Comparison of ENCODE assay signal across 22 cellular contexts in the genomic region with DNA sequence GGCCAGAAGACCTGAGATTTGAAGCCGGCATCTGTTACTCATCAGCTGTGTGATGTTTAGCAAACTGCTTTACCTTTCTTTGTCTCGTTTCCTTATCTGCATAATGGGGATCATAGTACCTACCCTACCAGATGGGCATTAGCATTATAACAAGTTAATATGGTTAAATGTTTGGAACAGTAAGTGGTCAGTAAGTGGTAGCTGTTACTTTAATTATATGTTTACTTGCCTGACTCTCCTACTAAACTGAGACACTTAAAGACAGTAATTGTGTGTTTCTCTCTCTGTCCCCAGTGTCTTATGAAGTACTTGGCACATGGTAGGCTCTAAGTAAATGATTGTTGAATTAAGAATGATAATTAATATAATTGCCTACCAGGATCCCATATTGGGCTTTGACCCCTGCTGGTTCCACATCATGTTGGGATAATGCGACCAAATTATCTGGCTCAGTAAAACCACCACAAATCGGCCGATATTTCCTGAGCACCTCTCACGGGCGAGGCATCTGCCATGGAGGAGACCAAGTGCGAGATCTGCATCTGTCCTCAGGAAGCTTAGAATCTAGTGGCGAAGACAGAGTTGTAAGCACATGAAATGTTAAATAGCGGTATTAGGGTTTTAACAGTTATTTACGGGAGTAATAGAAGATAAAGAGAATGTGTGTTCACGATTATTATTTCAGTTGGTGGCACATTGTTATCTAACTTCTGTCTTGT. TPM values are rescaled to one million over a fixed set of nuclear protein-coding genes. Genes with fewer than 3 reads are reported as not detected.
DNase-seq lines count a peak whose midpoint lies in the region; ATAC-seq and TF ChIP-seq lines count a peak whose summit lies in the region.
"Had no signal": no experiment of that assay in that cellular context is flagged by ENCODE, and none has a peak within 500 bp of the region (broad histone marks: within the 10 kb centered on the region; RNA-seq: fewer than 3 reads in every experiment).

No MANE protein-coding gene starts in this region.

- peak overlapping the region; percentile 57 for H3K27ac Mint-ChIP-seq in endothelial cell (ENCODE audit: unreplicated experiment)

- peaks cover 2% of the 10 kb centered on the region for H3K27me3 Mint-ChIP-seq in endothelial cell (ENCODE audit: unreplicated experiment)

- no peaks in the 10 kb centered on the region for H3K9me3 Mint-ChIP-seq in endothelial cell (ENCODE audit: unreplicated experiment)

- peak overlapping the region; percentile 37 for H3K4me3 Mint-ChIP-seq in endothelial cell (ENCODE audit: unreplicated experiment)

- no peaks in the 10 kb centered on the region for H3K36me3 Mint-ChIP-seq in endothelial cell (ENCODE audit: low read depth, unreplicated experiment)

- DNase-seq in DMS 273 treated with DMSO at 0.1 percent for 48 hours (lab: John Stamatoyannopoulos, UW): peak; percentile 80
- peak in 2 of 3 experiments; percentile 71 to 94 for DNase-seq in NCI-H1417 (lab: John Stamatoyannopoulos, UW)
- DNase-seq in NCI-H69 (lab: John Stamatoyannopoulos, UW): peak; percentile 99
- DNase-seq in endothelial cell (ENCODE audit: low spot score): no peak
- no peak for DNase-seq in midbrain (lab: John Stamatoyannopoulos, UW)
- DNase-seq in activated T-cell treated with anti-CD3 and anti-CD28 coated beads, Interleukin-2, amount 50 U/mL, for 1 hour: no peak
- DNase-seq: ACHN; activated CD4-positive, alpha-beta T cell treated with anti-CD3 and anti-CD28 coated beads for 4 hours; activated gamma-delta T cell; central memory CD4-positive, alpha-beta T cell; gastrocnemius medialis; GDM1; H7; hypothalamus; left ventricle myocardium inferior; NCI-H1694; nucleus accumbens; PC-9; stimulated activated CD4-positive, alpha-beta T cell treated with anti-CD3 and anti-CD28 coated beads, Interleukin-1b, Interleukin-23, amount 100 ng/mL, for 48 hours; tibial artery had no signal

- H3K4me1 Mint-ChIP-seq in endothelial cell (ENCODE audit: unreplicated experiment): no peaks in the 10 kb centered on the region

- TF ChIP-seq CTCF in endothelial cell (IDR thresholded peaks at IDR 0.05; ENCODE audit: unreplicated experiment): no peak

- ATAC-seq in HG03175 (IDR thresholded peaks at IDR 0.05; ENCODE audit: unreplicated experiment): no peak
- ATAC-seq: gastrocnemius medialis, Right ventricle myocardium inferior had no signal

RNA-seq across cellular contexts. Expression of a gene that starts 31.4 kb away (rescaled TPM):
- 208 TPM for total RNA-seq in endothelial cell (ENCODE audit: unreplicated experiment)

RNA-seq across cellular contexts. Expression of a gene that starts 48.1 kb away (rescaled TPM):
- total RNA-seq in endothelial cell (ENCODE audit: unreplicated experiment): 41.4 TPM

RNA-seq across cellular contexts. Expression of a gene that starts 48.3 kb away (rescaled TPM):
- 39.7 TPM for total RNA-seq in endothelial cell (ENCODE audit: unreplicated experiment)

RNA-seq across cellular contexts. Expression of a gene that starts 53.9 kb away (rescaled TPM):
- 42.2 TPM for total RNA-seq in endothelial cell (ENCODE audit: unreplicated experiment)

Comparison
In these comparisons a context has a peak if more than half of its experiments do, and no peak if none do; other contexts are left out.
1. DNase-seq: peak in DMS 273 treated with DMSO at 0.1 percent for 48 hours (single experiment), NCI-H1417 (2 of 3) and NCI-H69 (single experiment); none in endothelial cell (single experiment), midbrain (single experiment) and activated T-cell treated with anti-CD3 and anti-CD28 coated beads, Interleukin-2, amount 50 U/mL, for 1 hour (single experiment).